In the genomic region with DNA sequence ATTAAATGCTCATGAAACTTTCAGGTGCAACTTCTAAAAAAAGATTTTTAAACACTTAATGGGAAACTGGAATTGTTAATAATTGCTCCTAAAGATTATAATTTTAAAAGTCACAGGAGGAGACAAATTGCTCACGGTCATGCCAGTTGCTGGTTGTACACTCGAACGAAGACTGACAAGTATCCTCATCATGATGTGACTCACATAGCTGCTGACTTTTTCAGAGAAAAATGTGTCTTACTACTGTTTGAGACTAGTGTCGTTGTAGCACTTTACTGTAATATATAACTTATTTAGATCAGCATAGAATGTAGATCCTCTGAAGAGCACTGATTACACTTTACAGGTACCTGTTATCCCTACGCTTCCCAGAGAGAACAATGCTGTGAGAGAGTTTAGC, we compare ENCODE assay signal across 27 cellular contexts.
DNase-seq lines count a peak whose midpoint lies in the region; ATAC-seq, FAIRE-seq and TF ChIP-seq lines count a peak whose summit lies in the region.
"Had no signal": no experiment of that assay in that cellular context is flagged by ENCODE, and none has a peak within 500 bp of the region (broad histone marks: within the 10 kb centered on the region; RNA-seq: fewer than 3 reads in every experiment).

No MANE protein-coding gene starts in this region.

- no peaks in the 10 kb centered on the region for H3K9me2 ChIP-seq in GM23248 (ENCODE audit: insufficient read depth)

- H2BK120ac ChIP-seq in trophoblast cell (ENCODE audit: insufficient read depth, low read length, poor library complexity): no peak overlapping the region

- no peak overlapping the region for H3K14ac ChIP-seq in trophoblast cell (ENCODE audit: low read length)

- no peaks in the 10 kb centered on the region for H3K27me3 ChIP-seq in GM23248 (replicated peaks; ENCODE audit: insufficient read depth)
- no peaks in the 10 kb centered on the region for H3K27me3 ChIP-seq in bronchial epithelial cell (ENCODE audit: control insufficient read depth, insufficient read depth, low read length)
- H3K27me3 ChIP-seq in trophoblast cell (ENCODE audit: insufficient read depth, low read length): no peaks in the 10 kb centered on the region
- H3K27me3 ChIP-seq: BLaER1 treated with 17β-estradiol and CSF1 and Interleukin-3, amounts not matched to agents 10 nM and 100 nM had no signal

- no peaks in the 10 kb centered on the region for H3K9me3 Mint-ChIP-seq in activated T-helper 17 cell treated with anti-CD3 and anti-CD28 coated beads, Interleukin-2, amount 50 U/mL, for 72 hours
- no peaks in the 10 kb centered on the region for H3K9me3 Mint-ChIP-seq in mesothelial cell of epicardium
- H3K9me3 Mint-ChIP-seq: CD4-positive, alpha-beta T cell; IgD-negative memory B cell had no signal

- H3K36me3 ChIP-seq in GM23248 (ENCODE audit: low read depth) (peaks cover 4% of the 10 kb centered on the region; the same call in 1 of the 2 replicates), bronchial epithelial cell (ENCODE audit: control insufficient read depth, insufficient read depth, low read length) (peaks cover 2% of the 10 kb centered on the region), trophoblast cell (ENCODE audit: control insufficient read depth in 1 of 2, insufficient read depth in 2 of 2, low read length in 2 of 2) (no peaks in the 10 kb centered on the region)
- H3K36me3 ChIP-seq: BLaER1 treated with 17β-estradiol and CSF1 and Interleukin-3, amounts not matched to agents 10 nM and 100 nM had no signal

- H3K23ac ChIP-seq in trophoblast cell (ENCODE audit: low read length): no peak overlapping the region

- H4K91ac ChIP-seq in trophoblast cell (ENCODE audit: low read depth, low read length): no peak overlapping the region

- H3F3A ChIP-seq in GM23248 (ENCODE audit: insufficient read depth): peaks cover 25% of the 10 kb centered on the region

- H3K9ac ChIP-seq in GM23248: no peak overlapping the region
- H3K9ac ChIP-seq in trophoblast cell (ENCODE audit: low read length): no peak overlapping the region
- H3K9ac ChIP-seq: BLaER1 treated with 17β-estradiol and CSF1 and Interleukin-3, amounts not matched to agents 10 nM and 100 nM had no signal

- no peak overlapping the region for H3K4me3 Mint-ChIP-seq in activated T-helper 17 cell treated with anti-CD3 and anti-CD28 coated beads, Interleukin-2, amount 50 U/mL, for 72 hours
- H3K4me3 Mint-ChIP-seq in mesothelial cell of epicardium: no peak overlapping the region
- H3K4me3 Mint-ChIP-seq: CD4-positive, alpha-beta T cell; IgD-negative memory B cell had no signal

- TF ChIP-seq CTCF in bronchial epithelial cell (IDR thresholded peaks at IDR 0.05; ENCODE audit: insufficient read depth, low read length, severe bottlenecking): no peak
- TF ChIP-seq CTCF in mesothelial cell of epicardium (IDR thresholded peaks at IDR 0.05; ENCODE audit: unreplicated experiment): no peak

- H3K4me1 Mint-ChIP-seq in activated T-helper 17 cell treated with anti-CD3 and anti-CD28 coated beads, Interleukin-2, amount 50 U/mL, for 72 hours: no peaks in the 10 kb centered on the region
- H3K4me1 Mint-ChIP-seq in mesothelial cell of epicardium: peaks cover 19% of the 10 kb centered on the region
- H3K4me1 Mint-ChIP-seq: IgD-negative memory B cell had no signal

- no peak overlapping the region for H2AK5ac ChIP-seq in trophoblast cell (ENCODE audit: low read length)

- H3K9me3 ChIP-seq in GM23248 (ENCODE audit: low read depth): no peaks in the 10 kb centered on the region
- no peaks in the 10 kb centered on the region for H3K9me3 ChIP-seq in trophoblast cell (ENCODE audit: insufficient read depth, low read depth, low read length)
- H3K9me3 ChIP-seq: BLaER1 treated with 17β-estradiol and CSF1 and Interleukin-3, amounts not matched to agents 10 nM and 100 nM had no signal

- no peak overlapping the region for H3K18ac ChIP-seq in trophoblast cell (ENCODE audit: low read length)

- H3K4me1 ChIP-seq in GM23248 (ENCODE audit: insufficient read depth) (peaks cover 24% of the 10 kb centered on the region), trophoblast cell (ENCODE audit: control insufficient read depth in 1 of 2, insufficient read depth in 2 of 2, low read length in 2 of 2) (peaks cover 0 to 7% of the 10 kb centered on the region in 2 experiments)

- no peaks in the 10 kb centered on the region for H3K27me3 Mint-ChIP-seq in activated T-helper 17 cell treated with anti-CD3 and anti-CD28 coated beads, Interleukin-2, amount 50 U/mL, for 72 hours
- H3K27me3 Mint-ChIP-seq in mesothelial cell of epicardium (ENCODE audit: low read depth): no peaks in the 10 kb centered on the region
- H3K27me3 Mint-ChIP-seq: CD4-positive, alpha-beta T cell; IgD-negative memory B cell had no signal

- H4K8ac ChIP-seq in trophoblast cell (ENCODE audit: low read depth, low read length): no peak overlapping the region

- peak; percentile 63 for FAIRE-seq in RCC 7860 (lab: Jason Lieb, UNC)
- FAIRE-seq in bronchial epithelial cell (lab: Jason Lieb, UNC): no peak
- FAIRE-seq: A204.1, GM12891 had no signal

- no peak for ATAC-seq in activated T-helper 17 cell treated with anti-CD3 and anti-CD28 coated beads, Interleukin-2, amount 50 U/mL, for 72 hours (replicated peaks)

- no peaks in the 10 kb centered on the region for H3K36me3 Mint-ChIP-seq in activated T-helper 17 cell treated with anti-CD3 and anti-CD28 coated beads, Interleukin-2, amount 50 U/mL, for 72 hours (ENCODE audit: low read depth)
- peaks cover 21% of the 10 kb centered on the region for H3K36me3 Mint-ChIP-seq in mesothelial cell of epicardium
- H3K36me3 Mint-ChIP-seq: IgD-negative memory B cell had no signal

- H2BK5ac ChIP-seq in trophoblast cell (ENCODE audit: low read depth, low read length, poor library complexity): no peak overlapping the region

- H3K79me1 ChIP-seq in trophoblast cell (ENCODE audit: low read length): no peaks in the 10 kb centered on the region

- H4K12ac ChIP-seq in trophoblast cell (ENCODE audit: low read depth, low read length): no peak overlapping the region

- no peak overlapping the region for H3K4me2 ChIP-seq in GM23248 (ENCODE audit: unreplicated experiment)
- no peak overlapping the region for H3K4me2 ChIP-seq in trophoblast cell (ENCODE audit: low read length)
- H3K4me2 ChIP-seq: BLaER1 treated with 17β-estradiol and CSF1 and Interleukin-3, amounts not matched to agents 10 nM and 100 nM; PC-9 had no signal

- H2AFZ ChIP-seq in GM23248 (no peak overlapping the region), trophoblast cell (ENCODE audit: insufficient read depth, low read length, poor library complexity) (no peak overlapping the region)
- H2AFZ ChIP-seq: PC-9 had no signal

- no peaks in the 10 kb centered on the region for H4K20me1 ChIP-seq in GM23248 (ENCODE audit: insufficient read depth)
- H4K20me1 ChIP-seq: BLaER1 treated with 17β-estradiol and CSF1 and Interleukin-3, amounts not matched to agents 10 nM and 100 nM had no signal

- in situ Hi-C loops in GM23248 (cut with MboI): no loop called here

- DNase-seq in GM23248 (peak; percentile 14), RCC 7860 (ENCODE audit: low spot score) (peak; percentile 14), bronchial epithelial cell (ENCODE audit: low read depth) (peak; percentile 22), trophoblast cell (peak; percentile 9 to 63), mesothelial cell of epicardium (ENCODE audit: low spot score in 2 of 2, unreplicated experiment in 2 of 2) (no peak)
- no peak for DNase-seq in stimulated activated CD4-positive, alpha-beta T cell treated with anti-CD3 and anti-CD28 coated beads, Interleukin-2, amount 100 ng/mL, for 24 hours
- DNase-seq in activated effector memory CD4-positive, alpha-beta T cell treated with anti-CD3 and anti-CD28 coated beads, Interleukin-2, amount 50 U/mL, for 16 hours: no peak
- DNase-seq: AML-193; CD4-positive, alpha-beta T cell; DMS53; GDM1; NCI-H1092; NCI-H146; NCI-H1930; NCI-H2107; NCI-H524; NCI-H82; NK-92 treated with Interleukin-12 subunit alpha and Interleukin-12 subunit beta, amount 100 ng/mL, for 24 hours; PC-9; SHP77 had no signal

- H2BK12ac ChIP-seq in trophoblast cell (ENCODE audit: low read length): no peak overlapping the region

- no peaks in the 10 kb centered on the region for H3K79me2 ChIP-seq in GM23248 (ENCODE audit: insufficient read depth)
- H3K79me2 ChIP-seq in trophoblast cell (ENCODE audit: control insufficient read depth, insufficient read depth, low read length, poor library complexity): no peaks in the 10 kb centered on the region

- no peak overlapping the region for H3K4ac ChIP-seq in trophoblast cell (ENCODE audit: low read depth, low read length)

- WGBS in GM23248 (ENCODE audit: low coverage in 1 of 2, low lambda C conversion rate in 2 of 2, missing lambda C conversion rate in 2 of 2), 2 experiments: 65 to 81% methylated on average over 5 of the region's 5 CpGs
- no CpG with 5 or more reads among the region's 5 CpGs for WGBS in trophoblast cell (ENCODE audit: extremely low coverage, insufficient coverage, insufficient read length)

- H3K27ac ChIP-seq in GM23248 (no peak overlapping the region), trophoblast cell (ENCODE audit: low read depth, low read length) (no peak overlapping the region)
- H3K27ac ChIP-seq: BLaER1 treated with 17β-estradiol and CSF1 and Interleukin-3, amounts not matched to agents 10 nM and 100 nM; HL-60; PC-9; RWPE1 had no signal

- H3K27ac Mint-ChIP-seq in activated T-helper 17 cell treated with anti-CD3 and anti-CD28 coated beads, Interleukin-2, amount 50 U/mL, for 72 hours: no peak overlapping the region
- no peak overlapping the region for H3K27ac Mint-ChIP-seq in mesothelial cell of epicardium
- H3K27ac Mint-ChIP-seq: CD4-positive, alpha-beta T cell; IgD-negative memory B cell had no signal

- no peak overlapping the region for H3K4me3 ChIP-seq in GM23248
- H3K4me3 ChIP-seq in bronchial epithelial cell (ENCODE audit: low read depth, low read length): no peak overlapping the region
- H3K4me3 ChIP-seq in trophoblast cell (ENCODE audit: low read depth, low read length): no peak overlapping the region
- H3K4me3 ChIP-seq: BLaER1 treated with 17β-estradiol and CSF1 and Interleukin-3, amounts not matched to agents 10 nM and 100 nM; PC-9 had no signal

Comparison
In these comparisons a context has a peak if more than half of its experiments do, and no peak if none do; other contexts are left out.
1. DNase-seq: peak in GM23248 (single experiment), RCC 7860 (single experiment), bronchial epithelial cell (single experiment) and trophoblast cell (2 of 2); none in stimulated activated CD4-positive, alpha-beta T cell treated with anti-CD3 and anti-CD28 coated beads, Interleukin-2, amount 100 ng/mL, for 24 hours (0 of 2), activated effector memory CD4-positive, alpha-beta T cell treated with anti-CD3 and anti-CD28 coated beads, Interleukin-2, amount 50 U/mL, for 16 hours (single experiment) and mesothelial cell of epicardium (0 of 2).